31 cellular contexts compared by ENCODE assay signal in genomic region chr4:85696661-85697060, GRCh38.
"Had no signal": no experiment of that assay in that cellular context is flagged by ENCODE, and none has a peak within 500 bp of the region (broad histone marks: within the 10 kb centered on the region; RNA-seq: fewer than 3 reads in every experiment).

No MANE protein-coding gene starts in this region.

- H3K9me3 Mint-ChIP-seq: activated CD4-positive, alpha-beta T cell treated with anti-CD3 and anti-CD28 coated beads, Interleukin-2, amount 10 ng/mL, durations not matched to agents 7 days and 5 days had no signal

- ATAC-seq: activated CD4-positive, alpha-beta T cell treated with anti-CD3 and anti-CD28 coated beads for 36 hours; activated CD4-positive, CD25-positive, alpha-beta regulatory T cell treated with anti-CD3 and anti-CD28 coated beads, Interleukin-2, amount 50 U/mL, for 24 hours; activated CD8-positive, alpha-beta T cell treated with anti-CD3 and anti-CD28 coated beads, Interleukin-2, amount 10 ng/mL, durations not matched to agents 7 days and 5 days; Right ventricle myocardium inferior had no signal

- H3K36me3 Mint-ChIP-seq: activated naive CD4-positive, alpha-beta T cell treated with anti-CD3 and anti-CD28 coated beads, Interleukin-2, amount 50 U/mL, for 24 hours; activated naive CD8-positive, alpha-beta T cell treated with anti-CD3 and anti-CD28 coated beads, Interleukin-2, amount 10 ng/mL, durations not matched to agents 7 days and 5 days had no signal

- H3K4me3 Mint-ChIP-seq: activated CD4-positive, alpha-beta T cell treated with anti-CD3 and anti-CD28 coated beads for 36 hours; activated CD4-positive, alpha-beta T cell treated with anti-CD3 and anti-CD28 coated beads, Interleukin-2, amount 10 ng/mL, durations not matched to agents 7 days and 5 days; activated CD8-positive, alpha-beta T cell treated with anti-CD3 and anti-CD28 coated beads, Interleukin-2, amount 10 ng/mL, durations not matched to agents 7 days and 5 days; activated naive CD4-positive, alpha-beta T cell treated with anti-CD3 and anti-CD28 coated beads, Interleukin-2, amount 50 U/mL, for 24 hours; activated naive CD8-positive, alpha-beta T cell treated with anti-CD3 and anti-CD28 coated beads, Interleukin-2, amount 10 ng/mL, durations not matched to agents 7 days and 5 days; activated T-cell treated with anti-CD3 and anti-CD28 coated beads, Interleukin-2, amount 50 U/mL, for 24 hours; central memory CD8-positive, alpha-beta T cell had no signal

- H3K4me1 Mint-ChIP-seq: activated CD4-positive, alpha-beta T cell treated with anti-CD3 and anti-CD28 coated beads for 36 hours; activated CD4-positive, alpha-beta T cell treated with anti-CD3 and anti-CD28 coated beads, Interleukin-2, amount 10 ng/mL, durations not matched to agents 7 days and 5 days; activated naive CD4-positive, alpha-beta T cell treated with anti-CD3 and anti-CD28 coated beads, Interleukin-2, amount 50 U/mL, for 24 hours; activated naive CD8-positive, alpha-beta T cell treated with anti-CD3 and anti-CD28 coated beads, Interleukin-2, amount 10 ng/mL, durations not matched to agents 7 days and 5 days; central memory CD8-positive, alpha-beta T cell had no signal

- H3K27ac Mint-ChIP-seq: activated CD4-positive, alpha-beta T cell treated with anti-CD3 and anti-CD28 coated beads for 36 hours; activated CD4-positive, alpha-beta T cell treated with anti-CD3 and anti-CD28 coated beads, Interleukin-2, amount 10 ng/mL, durations not matched to agents 7 days and 5 days; activated CD8-positive, alpha-beta T cell treated with anti-CD3 and anti-CD28 coated beads, Interleukin-2, amount 10 ng/mL, durations not matched to agents 7 days and 5 days; activated naive CD4-positive, alpha-beta T cell treated with anti-CD3 and anti-CD28 coated beads, Interleukin-2, amount 50 U/mL, for 24 hours; activated naive CD8-positive, alpha-beta T cell treated with anti-CD3 and anti-CD28 coated beads, Interleukin-2, amount 10 ng/mL, durations not matched to agents 7 days and 5 days; activated T-cell treated with anti-CD3 and anti-CD28 coated beads, Interleukin-2, amount 50 U/mL, for 24 hours; activated T-helper 2 cell treated with anti-CD3 and anti-CD28 coated beads, Interferon-gamma antibody, Interleukin-2, Interleukin-4, amounts not matched to agents 10 μg/mL and 5 μg/mL and 100 μg/mL, durations not matched to agents 14 hours and 24 hours and 36 hours had no signal

- H3K4me3 ChIP-seq: ascending aorta, cardiac muscle cell, Peyer's patch, SK-N-MC had no signal

- H3K27me3 ChIP-seq: ascending aorta, cardiac muscle cell, Peyer's patch had no signal

- H3K27me3 Mint-ChIP-seq: activated CD4-positive, alpha-beta T cell treated with anti-CD3 and anti-CD28 coated beads for 36 hours; activated CD4-positive, alpha-beta T cell treated with anti-CD3 and anti-CD28 coated beads, Interleukin-2, amount 10 ng/mL, durations not matched to agents 7 days and 5 days; activated naive CD8-positive, alpha-beta T cell treated with anti-CD3 and anti-CD28 coated beads, Interleukin-2, amount 10 ng/mL, durations not matched to agents 7 days and 5 days; activated T-cell treated with anti-CD3 and anti-CD28 coated beads, Interleukin-2, amount 50 U/mL, for 24 hours; central memory CD8-positive, alpha-beta T cell had no signal

- H3K36me3 ChIP-seq: ascending aorta, cardiac muscle cell, Peyer's patch had no signal

- DNase-seq: activated CD4-positive, alpha-beta T cell treated with anti-CD3 and anti-CD28 coated beads for 36 hours; activated CD4-positive, alpha-beta T cell treated with anti-CD3 and anti-CD28 coated beads, Interleukin-2, amount 10 ng/mL, durations not matched to agents 7 days and 5 days; activated CD4-positive, alpha-beta T cell treated with anti-CD3 and anti-CD28 coated beads, Interleukin-2, amount 50 U/mL, for 48 hours; activated CD8-positive, alpha-beta T cell treated with anti-CD3 and anti-CD28 coated beads, Interleukin-2, amount 10 ng/mL, durations not matched to agents 7 days and 5 days; activated gamma-delta T cell; activated naive CD4-positive, alpha-beta T cell treated with Interleukin-2 at 50 U/mL for 16 hours; activated naive CD8-positive, alpha-beta T cell treated with anti-CD3 and anti-CD28 coated beads, Interleukin-2, amount 10 ng/mL, durations not matched to agents 7 days and 5 days; activated T-cell treated with anti-CD3 and anti-CD28 coated beads, Interleukin-2, amount 50 U/mL, for 24 hours; amygdala; MM.1S; MV-4-11; NCI-H1092; NCI-H1436 treated with DMSO at 0.1 percent for 48 hours; NCI-H1694 treated with DMSO at 0.1 percent for 48 hours; NCI-H2029; NCI-H345; NCI-H524 treated with DMSO at 0.1 percent for 48 hours; PC-3; Peyer's patch; SW 1271; T-helper 1 cell; T-helper 2 cell; T1000 had no signal
